8 cellular contexts compared by ENCODE assay signal in the genomic region with DNA sequence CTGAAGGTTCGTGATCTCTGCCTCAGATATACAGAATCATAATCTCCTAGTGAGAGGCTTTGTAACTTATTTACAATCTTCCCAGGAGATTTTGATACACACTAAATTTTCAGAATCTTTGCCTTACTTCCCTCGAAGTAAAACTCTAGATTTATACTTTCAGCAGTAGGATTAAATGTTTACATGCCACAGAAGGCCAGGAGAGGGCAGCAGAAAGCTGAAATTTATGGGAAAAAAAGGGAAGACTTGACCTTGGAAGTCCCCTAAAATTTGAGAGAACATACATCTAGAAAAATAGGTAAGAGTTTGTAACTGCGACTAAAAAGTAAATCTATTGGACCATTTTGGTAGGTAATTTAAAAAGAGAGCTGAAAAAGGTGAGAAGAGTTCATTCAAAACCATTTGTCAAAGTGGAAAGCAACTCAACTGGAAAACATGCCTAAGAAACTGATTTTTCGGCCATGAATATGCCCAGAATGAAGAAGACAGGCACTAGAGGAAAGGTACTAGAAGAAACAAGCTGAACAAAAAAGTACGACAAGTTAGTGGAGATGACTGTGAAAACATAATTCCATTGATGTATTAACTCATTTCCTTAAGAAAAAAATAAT.
DNase-seq lines count a peak whose midpoint lies in the region; ATAC-seq and TF ChIP-seq lines count a peak whose summit lies in the region.

No MANE protein-coding gene starts in this region.

- H3K9me3 ChIP-seq in OCI-LY1 (ENCODE audit: low read length) (no peaks in the 10 kb centered on the region), spleen (no peaks in the 10 kb centered on the region)

- no peaks in the 10 kb centered on the region for H3K36me3 ChIP-seq in OCI-LY1 (ENCODE audit: insufficient read depth, low read length)
- H3K36me3 ChIP-seq in spleen: no peaks in the 10 kb centered on the region

- TF ChIP-seq CTCF in 22Rv1 (IDR thresholded peaks at IDR 0.05): peak; percentile 83
- peak; percentile 34; the same call in 1 of the 2 replicates for TF ChIP-seq CTCF in GM12874 (IDR thresholded peaks at IDR 0.05; ENCODE audit: insufficient read depth, low read depth, low read length)
- peak; percentile 93 for TF ChIP-seq CTCF in OCI-LY1 (IDR thresholded peaks at IDR 0.05; ENCODE audit: low read length)
- TF ChIP-seq CTCF in fibroblast of pulmonary artery (IDR thresholded peaks at IDR 0.05; ENCODE audit: low read length, missing control alignments): peak; percentile 42
- peak in 8 of 11 experiments; percentile 11 to 38 (median 26) for TF ChIP-seq CTCF in spleen (IDR thresholded peaks at IDR 0.05 in 8 of 11, conservative IDR thresholded peaks at IDR 0.05 in 3 of 11)

- peak overlapping the region; percentile 53 for H2AFZ ChIP-seq in OCI-LY1 (ENCODE audit: low read length)

- intact Hi-C loops in spleen (cut with DNase I; ENCODE audit: low total_unique reads): no loop called here

- ATAC-seq in HG03045 (IDR thresholded peaks at IDR 0.05; ENCODE audit: unreplicated experiment) (no peak), GM18873 (IDR thresholded peaks at IDR 0.05; ENCODE audit: low FRiP score, unreplicated experiment) (no peak)

- H3K27ac ChIP-seq in 22Rv1 (no peak overlapping the region), OCI-LY1 (ENCODE audit: low read depth, low read length, poor library complexity, severe bottlenecking) (peak overlapping the region; percentile 65), spleen (no peak overlapping the region)

- peaks cover 40% of the 10 kb centered on the region for H3K4me1 ChIP-seq in OCI-LY1 (ENCODE audit: insufficient read depth, low read length, severe bottlenecking)
- H3K4me1 ChIP-seq in spleen: no peaks in the 10 kb centered on the region

- H3K4me2 ChIP-seq in OCI-LY1 (ENCODE audit: low read length): peak overlapping the region; percentile 24

- no peaks in the 10 kb centered on the region for H3F3A ChIP-seq in OCI-LY1 (ENCODE audit: insufficient read depth, low read length)

- DNase-seq in fibroblast of pulmonary artery (ENCODE audit: low read depth) (peak; percentile 21), spleen (no peak)
- DNase-seq in stimulated activated CD4-positive, alpha-beta T cell treated with anti-CD3 and anti-CD28 coated beads, Interleukin-1b, Interleukin-23, amount 100 ng/mL, for 48 hours: no peak

- H3K27me3 ChIP-seq in OCI-LY1 (ENCODE audit: insufficient read depth, low read length) (no peaks in the 10 kb centered on the region), spleen (replicated peaks in 1 of 7) (no peaks in the 10 kb centered on the region)

- no peaks in the 10 kb centered on the region for H4K20me1 ChIP-seq in OCI-LY1 (ENCODE audit: insufficient read depth, low read length)

- no peak for TF ChIP-seq POLR2A in spleen (IDR thresholded peaks at IDR 0.05)

- H3K79me2 ChIP-seq in OCI-LY1 (ENCODE audit: insufficient read depth, low read length): no peaks in the 10 kb centered on the region

- 45 to 54% (median 48%) methylated on average over 5 of the region's 5 CpGs for WGBS in spleen, 5 donors

- H3K4me3 ChIP-seq in OCI-LY1 (ENCODE audit: low read depth, low read length, poor library complexity, severe bottlenecking) (no peak overlapping the region), fibroblast of pulmonary artery (replicated peaks; ENCODE audit: low read depth, low read length) (no peak overlapping the region), spleen (no peak overlapping the region)

- no peak overlapping the region; the same call in 1 of the 2 replicates for H3K9ac ChIP-seq in OCI-LY1 (ENCODE audit: low read length)

- no peaks in the 10 kb centered on the region for H3K9me2 ChIP-seq in OCI-LY1 (ENCODE audit: low read depth, low read length)

Comparison
In these comparisons a context has a peak if more than half of its experiments do, and no peak if none do; other contexts are left out.
1. CTCF ChIP-seq: peak in every context shown above with its lines; median percentile 93 in OCI-LY1; 83 in 22Rv1; 42 in fibroblast of pulmonary artery; 34 in GM12874; 26 in spleen.